18 cellular contexts compared by ENCODE assay signal in the genomic region with DNA sequence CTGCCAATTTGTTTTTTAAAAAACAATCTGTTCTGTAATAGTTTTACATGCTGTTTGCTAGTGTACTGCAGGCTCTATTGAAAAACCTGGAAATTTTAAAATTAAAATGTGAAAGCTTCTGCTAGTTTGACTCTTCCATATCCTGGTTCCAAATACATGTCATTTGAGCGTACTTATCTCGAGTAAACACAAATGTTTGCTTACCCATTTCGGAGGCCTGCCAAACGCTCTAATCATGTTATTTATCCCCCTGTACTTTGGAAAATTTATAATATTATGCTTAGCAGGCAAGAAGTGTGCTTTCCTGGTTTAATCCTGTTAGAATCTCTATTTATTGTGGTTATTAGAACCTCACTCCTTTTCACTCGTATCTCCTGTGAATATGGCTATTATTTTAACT.
"Had no signal": no experiment of that assay in that cellular context is flagged by ENCODE, and none has a peak within 500 bp of the region (broad histone marks: within the 10 kb centered on the region; RNA-seq: fewer than 3 reads in every experiment).

No MANE protein-coding gene starts in this region.

- H3K36me3 Mint-ChIP-seq: immature natural killer cell; naive thymus-derived CD4-positive, alpha-beta T cell; stimulated activated naive B cell treated with anti-CD40 and anti-IgM and Interleukin-4, amounts not matched to agents 10 μg/mL and 1 μg/mL and 100 μg/mL, for 72 hours; type B pancreatic cell had no signal

- DNase-seq: activated CD4-positive, alpha-beta T cell treated with anti-CD3 and anti-CD28 coated beads for 36 hours; activated CD8-positive, alpha-beta memory T cell treated with anti-CD3 and anti-CD28 coated beads, Interleukin-2, amount 50 U/mL, for 4 hours; activated CD8-positive, alpha-beta T cell treated with anti-CD3 and anti-CD28 coated beads for 36 hours; activated gamma-delta T cell treated with Interleukin-2 at 50 U/mL for 16 hours; activated T-cell treated with anti-CD3 and anti-CD28 coated beads, Interleukin-2, amount 50 U/mL, for 72 hours; dorsolateral prefrontal cortex; glutamatergic neuron; immature natural killer cell; left colon; mammary epithelial cell; naive thymus-derived CD4-positive, alpha-beta T cell; posterior cingulate gyrus; small intestine; stimulated activated naive B cell treated with anti-CD40 and anti-IgM and Interleukin-4, amounts not matched to agents 10 μg/mL and 1 μg/mL and 100 μg/mL, for 72 hours; substantia nigra; T-helper 9 cell had no signal

- H3K9me3 Mint-ChIP-seq: stimulated activated naive B cell treated with anti-CD40 and anti-IgM and Interleukin-4, amounts not matched to agents 10 μg/mL and 1 μg/mL and 100 μg/mL, for 72 hours; type B pancreatic cell had no signal

- H3K4me1 Mint-ChIP-seq: activated CD4-positive, alpha-beta T cell treated with anti-CD3 and anti-CD28 coated beads for 36 hours; immature natural killer cell; naive thymus-derived CD4-positive, alpha-beta T cell; stimulated activated naive B cell treated with anti-CD40 and anti-IgM and Interleukin-4, amounts not matched to agents 10 μg/mL and 1 μg/mL and 100 μg/mL, for 72 hours had no signal

- H3K27ac Mint-ChIP-seq: activated CD4-positive, alpha-beta T cell treated with anti-CD3 and anti-CD28 coated beads for 36 hours; activated CD8-positive, alpha-beta T cell treated with anti-CD3 and anti-CD28 coated beads for 36 hours; activated T-cell treated with anti-CD3 and anti-CD28 coated beads, Interleukin-2, amount 50 U/mL, for 72 hours; immature natural killer cell; naive thymus-derived CD4-positive, alpha-beta T cell; stimulated activated naive B cell treated with anti-CD40 and anti-IgM and Interleukin-4, amounts not matched to agents 10 μg/mL and 1 μg/mL and 100 μg/mL, for 72 hours; type B pancreatic cell had no signal

- ATAC-seq: activated CD4-positive, alpha-beta T cell treated with anti-CD3 and anti-CD28 coated beads for 36 hours; activated CD8-positive, alpha-beta T cell treated with anti-CD3 and anti-CD28 coated beads for 36 hours; activated T-cell treated with anti-CD3 and anti-CD28 coated beads, Interleukin-2, amount 50 U/mL, for 72 hours; esophagus mucosa; left colon; naive thymus-derived CD4-positive, alpha-beta T cell; stimulated activated naive B cell treated with anti-CD40 and anti-IgM and Interleukin-4, amounts not matched to agents 10 μg/mL and 1 μg/mL and 100 μg/mL, for 72 hours had no signal

- H3K27me3 Mint-ChIP-seq: activated CD4-positive, alpha-beta T cell treated with anti-CD3 and anti-CD28 coated beads for 36 hours; activated CD8-positive, alpha-beta T cell treated with anti-CD3 and anti-CD28 coated beads for 36 hours; naive thymus-derived CD4-positive, alpha-beta T cell; stimulated activated naive B cell treated with anti-CD40 and anti-IgM and Interleukin-4, amounts not matched to agents 10 μg/mL and 1 μg/mL and 100 μg/mL, for 72 hours; type B pancreatic cell had no signal

- H3K4me3 Mint-ChIP-seq: activated CD4-positive, alpha-beta T cell treated with anti-CD3 and anti-CD28 coated beads for 36 hours; activated CD8-positive, alpha-beta T cell treated with anti-CD3 and anti-CD28 coated beads for 36 hours; activated T-cell treated with anti-CD3 and anti-CD28 coated beads, Interleukin-2, amount 50 U/mL, for 72 hours; immature natural killer cell; naive thymus-derived CD4-positive, alpha-beta T cell; stimulated activated naive B cell treated with anti-CD40 and anti-IgM and Interleukin-4, amounts not matched to agents 10 μg/mL and 1 μg/mL and 100 μg/mL, for 72 hours; type B pancreatic cell had no signal
